ENCODE assay signal across 16 cellular contexts in genomic region chr5:132896685-132897084, GRCh38. TPM values are rescaled to one million over a fixed set of nuclear protein-coding genes. Genes with fewer than 3 reads are reported as not detected.
DNase-seq lines count a peak whose midpoint lies in the region; ATAC-seq and TF ChIP-seq lines count a peak whose summit lies in the region.
"Had no signal": no experiment of that assay in that cellular context is flagged by ENCODE, and none has a peak within 500 bp of the region (broad histone marks: within the 10 kb centered on the region; RNA-seq: fewer than 3 reads in every experiment).

No MANE protein-coding gene starts in this region.

- H3K27me3 ChIP-seq in left ventricle myocardium inferior (ENCODE audit: low read depth), result no peaks in the 10 kb centered on the region
- H3K27me3 ChIP-seq in GM23338 (ENCODE audit: insufficient read depth), result no peaks in the 10 kb centered on the region
- H3K27me3 ChIP-seq: ovary had no signal

- no peaks in the 10 kb centered on the region for H3K9me3 ChIP-seq in left ventricle myocardium inferior (replicated peaks)
- H3K9me3 ChIP-seq: ovary had no signal

- no peak overlapping the region for H3K4me2 ChIP-seq in GM23338

- H3K4me3 Mint-ChIP-seq in chondrocyte (ENCODE audit: unreplicated experiment), result no peak overlapping the region
- H3K4me3 Mint-ChIP-seq in stimulated activated naive B cell treated with anti-CD40 and anti-IgM and Interleukin-4, amounts not matched to agents 10 μg/mL and 1 μg/mL and 100 μg/mL, for 72 hours, result no peak overlapping the region
- H3K4me3 Mint-ChIP-seq in GM23338, result no peak overlapping the region
- H3K4me3 Mint-ChIP-seq: dendritic cell treated with granulocyte-macrophage colony-stimulating factor and Interleukin-4, amounts not matched to agents 40 ng/mL and 50 ng/mL, for 4 days had no signal

- peaks cover 5% of the 10 kb centered on the region for H4K20me1 ChIP-seq in GM23338 (replicated peaks; ENCODE audit: insufficient read depth)

- intact Hi-C loops in left ventricle myocardium inferior (cut with micrococcal nuclease), result no loop called here
- intact Hi-C loops in cardiac septum (cut with DNase I), result no loop called here

- ATAC-seq in stimulated activated naive B cell treated with anti-CD40 and anti-IgM and Interleukin-4, amounts not matched to agents 10 μg/mL and 1 μg/mL and 100 μg/mL, for 72 hours (replicated peaks), result no peak
- ATAC-seq in GM23338, result no peak
- ATAC-seq in HG03342 (IDR thresholded peaks at IDR 0.05; ENCODE audit: unreplicated experiment), result no peak

- no peak overlapping the region for H2AFZ ChIP-seq in GM23338

- H3K9me3 Mint-ChIP-seq in chondrocyte (ENCODE audit: low read depth) (no peaks in the 10 kb centered on the region), GM23338 (no peaks in the 10 kb centered on the region)
- H3K9me3 Mint-ChIP-seq in stimulated activated naive B cell treated with anti-CD40 and anti-IgM and Interleukin-4, amounts not matched to agents 10 μg/mL and 1 μg/mL and 100 μg/mL, for 72 hours, result no peaks in the 10 kb centered on the region
- H3K9me3 Mint-ChIP-seq: dendritic cell treated with granulocyte-macrophage colony-stimulating factor and Interleukin-4, amounts not matched to agents 40 ng/mL and 50 ng/mL, for 4 days had no signal

- no peaks in the 10 kb centered on the region for H3F3A ChIP-seq in GM23338 (replicated peaks; ENCODE audit: low read depth)

- H3K36me3 Mint-ChIP-seq in chondrocyte (ENCODE audit: low read depth) (peaks cover 47% of the 10 kb centered on the region), GM23338 (ENCODE audit: low read depth) (peaks cover 60% of the 10 kb centered on the region)
- peaks cover 26 to 42% of the 10 kb centered on the region in 2 donors for H3K36me3 Mint-ChIP-seq in stimulated activated naive B cell treated with anti-CD40 and anti-IgM and Interleukin-4, amounts not matched to agents 10 μg/mL and 1 μg/mL and 100 μg/mL, for 72 hours

- H3K79me2 ChIP-seq in GM23338 (replicated peaks; ENCODE audit: insufficient read depth), result no peaks in the 10 kb centered on the region

- H3K4me1 Mint-ChIP-seq in chondrocyte (ENCODE audit: low read depth) (peaks cover 11% of the 10 kb centered on the region), GM23338 (no peaks in the 10 kb centered on the region)
- H3K4me1 Mint-ChIP-seq in stimulated activated naive B cell treated with anti-CD40 and anti-IgM and Interleukin-4, amounts not matched to agents 10 μg/mL and 1 μg/mL and 100 μg/mL, for 72 hours, result peaks cover 0 to 4% of the 10 kb centered on the region in 2 donors

- H3K27ac ChIP-seq in left ventricle myocardium inferior (replicated peaks), result peak overlapping the region; percentile 53
- H3K27ac ChIP-seq in GM23338 (ENCODE audit: low read depth), result no peak overlapping the region
- H3K27ac ChIP-seq: ovary had no signal

- H3K9me2 ChIP-seq in GM23338 (ENCODE audit: insufficient read depth), result no peaks in the 10 kb centered on the region

- H3K27ac Mint-ChIP-seq in chondrocyte (ENCODE audit: unreplicated experiment) (peak overlapping the region; percentile 6), GM23338 (no peak overlapping the region)
- peak overlapping the region; percentile 14 for H3K27ac Mint-ChIP-seq in stimulated activated naive B cell treated with anti-CD40 and anti-IgM and Interleukin-4, amounts not matched to agents 10 μg/mL and 1 μg/mL and 100 μg/mL, for 72 hours
- H3K27ac Mint-ChIP-seq: dendritic cell treated with granulocyte-macrophage colony-stimulating factor and Interleukin-4, amounts not matched to agents 40 ng/mL and 50 ng/mL, for 4 days had no signal

- H3K4me1 ChIP-seq in left ventricle myocardium inferior (peaks cover 33% of the 10 kb centered on the region), GM23338 (ENCODE audit: insufficient read depth) (no peaks in the 10 kb centered on the region)

- no peak overlapping the region for H3K4me3 ChIP-seq in left ventricle myocardium inferior
- H3K4me3 ChIP-seq in GM23338, result no peak overlapping the region
- H3K4me3 ChIP-seq: ovary had no signal

- TF ChIP-seq CTCF in left ventricle myocardium inferior (IDR thresholded peaks at IDR 0.05; ENCODE audit: borderline replicate concordance) (no peak), chondrocyte (IDR thresholded peaks at IDR 0.05) (no peak), GM23338 (conservative IDR thresholded peaks at IDR 0.05; ENCODE audit: low read depth in 2 of 2) (no peak)

- H3K27me3 Mint-ChIP-seq in chondrocyte (ENCODE audit: low read depth) (no peaks in the 10 kb centered on the region), GM23338 (ENCODE audit: insufficient read depth, low read depth, poor library complexity) (no peaks in the 10 kb centered on the region)
- no peaks in the 10 kb centered on the region for H3K27me3 Mint-ChIP-seq in stimulated activated naive B cell treated with anti-CD40 and anti-IgM and Interleukin-4, amounts not matched to agents 10 μg/mL and 1 μg/mL and 100 μg/mL, for 72 hours
- H3K27me3 Mint-ChIP-seq: dendritic cell treated with granulocyte-macrophage colony-stimulating factor and Interleukin-4, amounts not matched to agents 40 ng/mL and 50 ng/mL, for 4 days had no signal

- DNase-seq in left ventricle myocardium inferior, result no peak
- DNase-seq in cardiac septum (ENCODE audit: low spot score), result no peak
- peak; percentile 53 for DNase-seq in RPMI8226
- no peak for DNase-seq in chondrocyte (ENCODE audit: low spot score)
- no peak for DNase-seq in stimulated activated naive B cell treated with anti-CD40 and anti-IgM and Interleukin-4, amounts not matched to agents 10 μg/mL and 1 μg/mL and 100 μg/mL, for 72 hours
- DNase-seq in GM23338 (ENCODE audit: low spot score), result no peak
- no peak for DNase-seq in NCI-H345 treated with DMSO at 0.1 percent for 48 hours (lab: John Stamatoyannopoulos, UW; ENCODE audit: unreplicated experiment)
- DNase-seq: activated CD4-positive, alpha-beta T cell treated with anti-CD3 and anti-CD28 coated beads for 1 hour; H7; NCI-H1694; NCI-H446; ovary; SIG-M5; stimulated activated CD4-positive, alpha-beta T cell treated with anti-CD3 and anti-CD28 coated beads, Interleukin-4, amount 100 ng/mL, for 24 hours had no signal

- peaks cover 77% of the 10 kb centered on the region for H3K36me3 ChIP-seq in left ventricle myocardium inferior
- H3K36me3 ChIP-seq in GM23338 (ENCODE audit: insufficient read depth), result peaks cover 58% of the 10 kb centered on the region
- H3K36me3 ChIP-seq: ovary had no signal

TF ChIP-seq in GM23338, 12 proteins besides CTCF, POLR2A, EP300 and RAD21:
- TF ChIP-seq EZH2 (IDR thresholded peaks at IDR 0.05; ENCODE audit: low read depth, unreplicated experiment) (no peak), ETS1 (IDR thresholded peaks at IDR 0.05) (no peak), ZNF114 (CRISPR knock-in tag; IDR thresholded peaks at IDR 0.05) (no peak)

RNA-seq across cellular contexts. Expression of gene LEAP2, which starts 23.2 kb away (rescaled TPM):
- 1.9 TPM for total RNA-seq in left ventricle myocardium inferior
- 2.2 TPM for total RNA-seq in cardiac septum
- total RNA-seq in chondrocyte, result 0.35 to 0.72 TPM (median 0.60 TPM) in 3 replicates
- 0.54 and 1.8 TPM in 2 replicates for total RNA-seq in GM23338 (2014; rRNA removed; shearing (Covaris generic))
- polyA plus RNA-seq in GM23338 (2016; fragmentation: Nextera tagmentation; extraction: Ambion mirVana), result 1.5 and 1.6 TPM in 2 replicates

RNA-seq across cellular contexts. Expression of gene UQCRQ, which starts 30.2 kb away (rescaled TPM):
- total RNA-seq in left ventricle myocardium inferior (1,839 TPM), cardiac septum (1,426 TPM), chondrocyte (378 to 436 TPM (median 403 TPM) in 3 replicates)
- 104 and 115 TPM in 2 replicates for total RNA-seq in GM23338 (2014; rRNA removed; shearing (Covaris generic))
- 1,308 and 1,495 TPM in 2 replicates for polyA plus RNA-seq in GM23338 (2016; fragmentation: Nextera tagmentation; extraction: Ambion mirVana)

RNA-seq across cellular contexts. Expression of gene GDF9, which starts 30.4 kb away (rescaled TPM):
- total RNA-seq in left ventricle myocardium inferior (0.52 TPM), cardiac septum (0.43 TPM), chondrocyte (0.29 to 0.38 TPM (median 0.30 TPM) in 3 replicates)
- 0.14 and 0.66 TPM in 2 replicates for total RNA-seq in GM23338 (2014; rRNA removed; shearing (Covaris generic))
- polyA plus RNA-seq in GM23338 (2016; fragmentation: Nextera tagmentation; extraction: Ambion mirVana), result 0.11 and 0.37 TPM in 2 replicates
